18 cellular contexts compared by ENCODE assay signal in genomic region chr12:48968467-48968866, GRCh38. TPM values are rescaled to one million over a fixed set of nuclear protein-coding genes. Genes with fewer than 3 reads are reported as not detected.
DNase-seq lines count a peak whose midpoint lies in the region; ATAC-seq, FAIRE-seq and TF ChIP-seq lines count a peak whose summit lies in the region.
"Had no signal": no experiment of that assay in that cellular context is flagged by ENCODE, and none has a peak within 500 bp of the region (broad histone marks: within the 10 kb centered on the region; RNA-seq: fewer than 3 reads in every experiment).

No MANE protein-coding gene starts in this region.

- H3K79me1 ChIP-seq in H1 (ENCODE audit: low read depth, low read length) = no peaks in the 10 kb centered on the region

- H3K56ac ChIP-seq in H1 (replicated peaks; ENCODE audit: insufficient read length, low read depth, low read length) = no peak overlapping the region

- H3K27me3 Mint-ChIP-seq in type B pancreatic cell = peaks cover 77% of the 10 kb centered on the region

- no peak overlapping the region for H4K8ac ChIP-seq in H1 (ENCODE audit: extremely low read depth, insufficient read depth, low read length)

- H3K4me3 ChIP-seq in H1 (ENCODE audit: extremely low read depth in 1 of 4, insufficient read depth in 2 of 4, low read depth in 3 of 4, low read length in 4 of 4) (peak overlapping the region in 1 of 4 experiments; percentile 56; a peak in 2 of 8 replicates), stomach (no peak overlapping the region)
- H3K4me3 ChIP-seq: SJSA1 had no signal

- no peak overlapping the region for H3K14ac ChIP-seq in H1 (ENCODE audit: insufficient read length)

- no peak overlapping the region; the same call in 1 of the 2 replicates for H3K18ac ChIP-seq in H1 (ENCODE audit: extremely low read depth, low read length)

- H3K4me1 Mint-ChIP-seq in type B pancreatic cell (ENCODE audit: unreplicated experiment) = peaks cover 19% of the 10 kb centered on the region

- H3K4me3 Mint-ChIP-seq in type B pancreatic cell = peak overlapping the region; percentile 5

- no peak overlapping the region for H4K5ac ChIP-seq in H1 (ENCODE audit: insufficient read length, low read depth, low read length)

- peaks cover 0 to 10% of the 10 kb centered on the region in 2 experiments for H4K20me1 ChIP-seq in H1 (replicated peaks in 1 of 2; ENCODE audit: control insufficient read depth in 1 of 2, insufficient read depth in 2 of 2, low read length in 2 of 2)

- POLR2A ChIA-PET in H1 (lab: Charles Lee; ENCODE audit: partially characterized antibody) = interaction anchor here (0.7 to 6.9 kb wide), 11 partner anchors 11 to 162 kb away, joined by 3 to 65 read pairs (median 4); partner anchors contain the start of genes ARF3, CACNB3, DDN and FKBP11

- no peaks in the 10 kb centered on the region; a peak in 1 of 8 replicates for H3K36me3 ChIP-seq in H1 (ENCODE audit: control insufficient read depth in 2 of 4, insufficient read depth in 4 of 4, low read length in 3 of 4)
- no peaks in the 10 kb centered on the region for H3K36me3 ChIP-seq in stomach
- H3K36me3 ChIP-seq: SJSA1 had no signal

- no peak overlapping the region for H3K23ac ChIP-seq in H1 (ENCODE audit: insufficient read length)

- H3K4me1 ChIP-seq in H1 (replicated peaks in 1 of 4; ENCODE audit: control insufficient read depth in 3 of 4, insufficient read depth in 4 of 4, low read length in 3 of 4) = peaks cover 39 to 56% (median 46%) of the 10 kb centered on the region in 4 experiments
- peaks cover 25 to 37% (median 32%) of the 10 kb centered on the region in 4 donors for H3K4me1 ChIP-seq in stomach

- H3K9me3 Mint-ChIP-seq in type B pancreatic cell = no peaks in the 10 kb centered on the region

- peak; percentile 41 for ATAC-seq in HG02870 (IDR thresholded peaks at IDR 0.05; ENCODE audit: unreplicated experiment)
- ATAC-seq: HCT116 had no signal

- peak overlapping the region; percentile 87 to 96; a peak in 3 of 4 replicates for H3K4me2 ChIP-seq in H1 (ENCODE audit: insufficient read depth in 1 of 2, low read depth in 2 of 2, low read length in 2 of 2)

- no peak for TF ChIP-seq POLR2A in H1 (IDR thresholded peaks at IDR 0.05; ENCODE audit: control extremely low read depth in 1 of 2, low read depth in 2 of 2, low read length in 2 of 2)
- no peak for TF ChIP-seq POLR2A in stomach (IDR thresholded peaks at IDR 0.05)

- H2BK20ac ChIP-seq in H1 (ENCODE audit: low read length) = 0 out of 2 replicates have a peak overlapping the region, but pooled peaks have one; percentile 6

- CTCF ChIA-PET in H1 (lab: Charles Lee; ENCODE audit: partially characterized antibody) = interaction anchor here (1.0 to 40.8 kb wide), 14 partner anchors 8 to 157 kb away, joined by 3 to 1336 read pairs (median 5); partner anchors contain the start of genes ARF3, DDN and WNT1

- TF ChIP-seq EP300 in H1 (IDR thresholded peaks at IDR 0.05; ENCODE audit: borderline replicate concordance in 1 of 2, low read depth in 2 of 2, low read length in 2 of 2) (no peak), stomach (IDR thresholded peaks at IDR 0.05) (no peak)

- DNase-seq in GM13977 (ENCODE audit: low spot score) (peak; percentile 87), H1 (ENCODE audit: low read depth in 1 of 2, low spot score in 2 of 2) (no peak), type B pancreatic cell (ENCODE audit: extremely low spot score, unreplicated experiment) (no peak), NCI-H524 treated with DMSO at 0.1 percent for 48 hours (lab: John Stamatoyannopoulos, UW) (no peak), stomach (no peak), amniotic stem cell (lab: John Stamatoyannopoulos, UW) (no peak)
- DNase-seq: COR-L47, KG1, NCI-H1436, NCI-H2029, NCI-H2171, NCI-H446 had no signal

- no peak overlapping the region for H3K9ac ChIP-seq in H1 (replicated peaks in 1 of 4; ENCODE audit: extremely low read depth in 1 of 4, low read depth in 3 of 4, low read length in 3 of 4)

- no peak overlapping the region for H3K4ac ChIP-seq in H1 (replicated peaks; ENCODE audit: insufficient read length, low read depth, low read length)

- no peak for FAIRE-seq in H1 (lab: Jason Lieb, UNC)
- FAIRE-seq: HepG2 had no signal

- in situ Hi-C loops in GM13977 (cut with MboI; ENCODE audit: low pct_unique_long_range_greater_than_20kb, low sequenced_read_pairs, unreplicated experiment) = no loop called here

- H2BK12ac ChIP-seq in H1 (ENCODE audit: low read depth, low read length) = 0 out of 2 replicates have a peak overlapping the region, but pooled peaks have one; percentile 86

- TF ChIP-seq CTCF in GM13977 (IDR thresholded peaks at IDR 0.05; ENCODE audit: extremely low read depth, insufficient read depth, missing control alignments) = no peak
- TF ChIP-seq CTCF in H1 (IDR thresholded peaks at IDR 0.05; ENCODE audit: control extremely low read depth in 1 of 3, insufficient read depth in 1 of 3, low read depth in 1 of 3, low read length in 3 of 3) = no peak
- TF ChIP-seq CTCF in type B pancreatic cell (conservative IDR thresholded peaks at IDR 0.05) = no peak
- no peak for TF ChIP-seq CTCF in stomach (IDR thresholded peaks at IDR 0.05)

- no peak overlapping the region for H3K27ac Mint-ChIP-seq in type B pancreatic cell

- H4K91ac ChIP-seq in H1 (replicated peaks; ENCODE audit: insufficient read length, low read length) = no peak overlapping the region

- H3K79me2 ChIP-seq in H1 (ENCODE audit: control insufficient read depth in 1 of 2, insufficient read depth in 2 of 2, low read length in 2 of 2) = no peaks in the 10 kb centered on the region

- no peak overlapping the region for H3K27ac ChIP-seq in H1 (ENCODE audit: low read depth, low read length)
- H3K27ac ChIP-seq in stomach = no peak overlapping the region
- H3K27ac ChIP-seq: RWPE1, SJSA1 had no signal

- no peaks in the 10 kb centered on the region for H3K9me3 ChIP-seq in H1 (ENCODE audit: insufficient read depth in 2 of 2, low read depth in 1 of 2, low read length in 1 of 2)
- H3K9me3 ChIP-seq in stomach = no peaks in the 10 kb centered on the region
- H3K9me3 ChIP-seq: SJSA1 had no signal

- no peak overlapping the region for H2AK5ac ChIP-seq in H1 (ENCODE audit: low read depth, low read length)

- H2BK15ac ChIP-seq in H1 (ENCODE audit: low read length) = peak overlapping the region; percentile 20; the same call in 1 of the 2 replicates

- no peak overlapping the region for H2AFZ ChIP-seq in H1 (ENCODE audit: low read length)

- H3K23me2 ChIP-seq in H1 (ENCODE audit: low read depth, low read length) = peaks cover 7% of the 10 kb centered on the region

- TF ChIP-seq RAD21 in H1 (IDR thresholded peaks at IDR 0.05 in 1 of 2, conservative IDR thresholded peaks at IDR 0.05 in 1 of 2; ENCODE audit: low read depth in 2 of 2, low read length in 2 of 2) = no peak

- WGBS in H1 (ENCODE audit: extremely low coverage in 1 of 2, insufficient coverage in 1 of 2, insufficient read length in 1 of 2, insufficient replicate concordance in 2 of 2, low coverage in 1 of 2, low lambda C conversion rate in 2 of 2, missing lambda C conversion rate in 1 of 2), 2 experiments = 10% methylated on average over 3 of the region's 3 CpGs; no CpG with 5 or more reads in 1 of the 2 experiments
- 80 to 87% (median 83%) methylated on average over 3 of the region's 3 CpGs for whole genome bisulfite sequencing in stomach, 5 donors

- intact Hi-C loops in stomach (cut with DNase I; ENCODE audit: low total_unique reads) = no loop called here

- no peak overlapping the region for H2BK120ac ChIP-seq in H1 (replicated peaks; ENCODE audit: low read depth, low read length)

- no peak overlapping the region for H2BK5ac ChIP-seq in H1 (ENCODE audit: low read depth, low read length)

- no peaks in the 10 kb centered on the region for H3K36me3 Mint-ChIP-seq in type B pancreatic cell

- H3K27me3 ChIP-seq in H1 (replicated peaks in 1 of 4; ENCODE audit: control insufficient read depth in 3 of 4, extremely low read depth in 1 of 4, insufficient read depth in 3 of 4, low read length in 3 of 4) (peaks cover 40 to 67% (median 65%) of the 10 kb centered on the region in 4 experiments), stomach (peaks cover 22 to 78% (median 44%) of the 10 kb centered on the region in 3 donors)

RNA-seq across cellular contexts. Expression of gene WNT10B, which starts 3.1 kb away (rescaled TPM):
- 0.25 and 0.26 TPM in 2 replicates for total RNA-seq in H1 (2021; fragmentation: NEBNext Ultra II Directional; extraction: Animal tissue kit (Norgen Biotek cat#: 25700))
- polyA plus RNA-seq in H1 (2011; rRNA removed) (1.8 and 1.9 TPM in 2 replicates), stomach (under 1 TPM in 1 of 3 donors, not detected in 2; 0.68 TPM)
- 1.5 TPM for polyA plus RNA-seq in H1 (2011; cell fraction: cytosol; rRNA removed)
- polyA plus RNA-seq in H1 (2011; cell fraction: nucleus; rRNA removed) = 1.5 TPM
- 0.76 to 1.6 TPM (median 1.5 TPM) in 4 replicates for polyA plus RNA-seq in H1 (2012, experiment 1 of 2)
- 1.1 TPM for polyA plus RNA-seq in H1 (2012, experiment 2 of 2)
- 0.04 TPM for polyA plus RNA-seq in H1 (2013, experiment 1 of 2)
- polyA plus RNA-seq in H1 (2013, experiment 2 of 2) = 0.06 TPM
- 0.16 and 0.54 TPM in 2 replicates for polyA minus RNA-seq in H1 (2011; rRNA and poly(A)+ RNA removed)
- polyA minus RNA-seq in H1 (2011; cell fraction: cytosol; rRNA and poly(A)+ RNA removed) = 1.6 TPM
- 0.30 TPM for polyA minus RNA-seq in H1 (2011; cell fraction: nucleus; rRNA and poly(A)+ RNA removed)
- total RNA-seq in type B pancreatic cell (ENCODE audit: low replicate concordance) (6.2 and 6.3 TPM in 2 replicates), stomach (10 to 100 TPM in 1 of 5 donors, 1 to 10 TPM in 1, not detected in 3; 3.1 to 21.7 TPM)

RNA-seq across cellular contexts. Expression of gene WNT1, which starts 9.7 kb away (rescaled TPM):
- not detected in 2 replicates for total RNA-seq in H1 (2021; fragmentation: NEBNext Ultra II Directional; extraction: Animal tissue kit (Norgen Biotek cat#: 25700))
- not detected in 2 replicates for polyA plus RNA-seq in H1 (2011; rRNA removed)
- polyA plus RNA-seq in H1 (2011; cell fraction: cytosol; rRNA removed) = not detected
- polyA plus RNA-seq in H1 (2011; cell fraction: nucleus; rRNA removed) = not detected
- polyA plus RNA-seq in H1 (2012, experiment 1 of 2) = not detected in 4 replicates
- polyA plus RNA-seq in H1 (2012, experiment 2 of 2) = not detected
- polyA plus RNA-seq in H1 (2013, experiment 1 of 2) = not detected
- polyA plus RNA-seq in H1 (2013, experiment 2 of 2) = not detected
- not detected in 2 replicates for polyA minus RNA-seq in H1 (2011; rRNA and poly(A)+ RNA removed)
- polyA minus RNA-seq in H1 (2011; cell fraction: cytosol; rRNA and poly(A)+ RNA removed) = not detected
- not detected for polyA minus RNA-seq in H1 (2011; cell fraction: nucleus; rRNA and poly(A)+ RNA removed)
- total RNA-seq in type B pancreatic cell (ENCODE audit: low replicate concordance) = 28.9 TPM in 1 of 2 replicates, not detected in the other
- not detected for total RNA-seq in stomach
- not detected for polyA plus RNA-seq in stomach
- total RNA-seq: HepG2, M059J, SJSA1 had no signal
- polyA plus RNA-seq: HepG2 had no signal

RNA-seq across cellular contexts. Expression of gene ARF3, which starts 11.2 kb away (rescaled TPM):
- total RNA-seq in H1 (2021; fragmentation: NEBNext Ultra II Directional; extraction: Animal tissue kit (Norgen Biotek cat#: 25700)) = 250 and 251 TPM in 2 replicates
- polyA plus RNA-seq in H1 (2011; rRNA removed) (231 and 262 TPM in 2 replicates), stomach (10 to 100 TPM; 34.7 to 56.5 (median 42.6) TPM)
- 269 TPM for polyA plus RNA-seq in H1 (2011; cell fraction: cytosol; rRNA removed)
- 156 TPM for polyA plus RNA-seq in H1 (2011; cell fraction: nucleus; rRNA removed)
- polyA plus RNA-seq in H1 (2012, experiment 1 of 2) = 234 to 285 TPM (median 262 TPM) in 4 replicates
- polyA plus RNA-seq in H1 (2012, experiment 2 of 2) = 231 TPM
- 84.2 TPM for polyA plus RNA-seq in H1 (2013, experiment 1 of 2)
- polyA plus RNA-seq in H1 (2013, experiment 2 of 2) = 90.0 TPM
- polyA minus RNA-seq in H1 (2011; rRNA and poly(A)+ RNA removed) = 191 and 260 TPM in 2 replicates
- 89.5 TPM for polyA minus RNA-seq in H1 (2011; cell fraction: cytosol; rRNA and poly(A)+ RNA removed)
- 68.0 TPM for polyA minus RNA-seq in H1 (2011; cell fraction: nucleus; rRNA and poly(A)+ RNA removed)
- total RNA-seq in type B pancreatic cell (ENCODE audit: low replicate concordance) (161 and 168 TPM in 2 replicates), stomach (10 to 100 TPM; 35.0 to 54.5 (median 42.4) TPM)

RNA-seq across cellular contexts. Expression of gene DDN, which starts 30.7 kb away (rescaled TPM):
- 0.21 and 0.30 TPM in 2 replicates for total RNA-seq in H1 (2021; fragmentation: NEBNext Ultra II Directional; extraction: Animal tissue kit (Norgen Biotek cat#: 25700))
- polyA plus RNA-seq in H1 (2011; rRNA removed) = 0.14 and 0.20 TPM in 2 replicates
- polyA plus RNA-seq in H1 (2011; cell fraction: cytosol; rRNA removed) = 0.23 TPM
- polyA plus RNA-seq in H1 (2011; cell fraction: nucleus; rRNA removed) = 0.26 TPM
- polyA plus RNA-seq in H1 (2012, experiment 1 of 2) = 0.19 to 0.25 TPM (median 0.23 TPM) in 3 of 4 replicates, not detected in the other
- polyA plus RNA-seq in H1 (2012, experiment 2 of 2) = 0.29 TPM
- 0.08 TPM for polyA plus RNA-seq in H1 (2013, experiment 1 of 2)
- 0.11 TPM for polyA plus RNA-seq in H1 (2013, experiment 2 of 2)
- polyA minus RNA-seq in H1 (2011; rRNA and poly(A)+ RNA removed) = 0.05 and 0.09 TPM in 2 replicates
- not detected for polyA minus RNA-seq in H1 (2011; cell fraction: cytosol; rRNA and poly(A)+ RNA removed)
- polyA minus RNA-seq in H1 (2011; cell fraction: nucleus; rRNA and poly(A)+ RNA removed) = 0.20 TPM
- total RNA-seq in type B pancreatic cell (ENCODE audit: low replicate concordance) = 0.45 and 8.8 TPM in 2 replicates
- under 1 TPM in 1 of 5 donors, not detected in 4; 0.18 TPM for total RNA-seq in stomach
- under 1 TPM; 0.08 to 0.31 (median 0.19) TPM for polyA plus RNA-seq in stomach
- total RNA-seq: M059J had no signal

RNA-seq across cellular contexts. Expression of gene FKBP11, which starts 43.2 kb away (rescaled TPM):
- 65.1 and 75.6 TPM in 2 replicates for total RNA-seq in H1 (2021; fragmentation: NEBNext Ultra II Directional; extraction: Animal tissue kit (Norgen Biotek cat#: 25700))
- polyA plus RNA-seq in H1 (2011; rRNA removed) (45.7 and 53.9 TPM in 2 replicates), stomach (10 to 100 TPM; 32.7 to 63.6 (median 47.7) TPM)
- 41.4 TPM for polyA plus RNA-seq in H1 (2011; cell fraction: cytosol; rRNA removed)
- 74.7 TPM for polyA plus RNA-seq in H1 (2011; cell fraction: nucleus; rRNA removed)
- polyA plus RNA-seq in H1 (2012, experiment 1 of 2) = 69.5 to 77.3 TPM (median 76.2 TPM) in 4 replicates
- polyA plus RNA-seq in H1 (2012, experiment 2 of 2) = 75.8 TPM
- polyA plus RNA-seq in H1 (2013, experiment 1 of 2) = 133 TPM
- 163 TPM for polyA plus RNA-seq in H1 (2013, experiment 2 of 2)
- polyA minus RNA-seq in H1 (2011; rRNA and poly(A)+ RNA removed) = 31.9 and 35.7 TPM in 2 replicates
- 34.4 TPM for polyA minus RNA-seq in H1 (2011; cell fraction: cytosol; rRNA and poly(A)+ RNA removed)
- 30.8 TPM for polyA minus RNA-seq in H1 (2011; cell fraction: nucleus; rRNA and poly(A)+ RNA removed)
- total RNA-seq in type B pancreatic cell (ENCODE audit: low replicate concordance) (44.6 and 56.3 TPM in 2 replicates), stomach (10 to 100 TPM in 3 of 5 donors, 1 to 10 TPM in 2; 7.6 to 53.6 (median 16.0) TPM)
